ENCODE assay signal across 28 cellular contexts in the genomic region with DNA sequence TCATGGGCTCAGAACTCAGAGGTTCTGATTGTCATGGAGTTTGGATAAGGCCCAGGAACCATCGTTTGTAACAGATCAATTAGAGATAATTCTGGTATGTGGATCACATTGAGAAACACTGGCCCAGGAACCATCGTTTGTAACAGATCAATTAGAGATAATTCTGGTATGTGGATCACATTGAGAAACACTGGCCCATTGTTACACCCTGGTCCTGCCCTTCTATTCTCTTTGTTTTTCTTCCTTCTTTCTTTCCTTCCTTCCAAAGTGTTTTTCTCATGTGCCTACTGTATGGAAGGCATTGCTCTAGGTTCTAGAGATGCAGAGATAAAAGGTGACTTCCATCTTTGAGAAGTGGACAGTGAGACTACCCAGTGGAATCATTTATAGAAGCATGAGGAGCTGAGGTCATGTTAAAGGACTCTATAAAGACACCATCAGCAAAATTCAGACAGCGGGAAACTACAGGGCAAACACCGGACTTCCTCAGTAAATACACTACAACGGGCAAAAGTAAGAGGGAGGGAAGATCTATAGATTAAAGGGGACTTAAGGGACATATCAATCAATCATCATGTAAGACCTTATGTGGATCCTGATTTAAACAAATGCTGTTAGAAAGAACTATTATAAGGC.
"Had no signal": no experiment of that assay in that cellular context is flagged by ENCODE, and none has a peak within 500 bp of the region (broad histone marks: within the 10 kb centered on the region; RNA-seq: fewer than 3 reads in every experiment).

No MANE protein-coding gene starts in this region.

- H3K4me1 ChIP-seq: ascending aorta, colonic mucosa, esophagus squamous epithelium, gastroesophageal sphincter had no signal

- H3K27ac Mint-ChIP-seq: activated CD4-positive, alpha-beta memory T cell treated with anti-CD3 and anti-CD28 coated beads, Interleukin-2, amount 10 ng/mL, durations not matched to agents 7 days and 5 days; activated CD4-positive, alpha-beta T cell treated with anti-CD3 and anti-CD28 coated beads, Interleukin-2, amount 10 ng/mL, durations not matched to agents 7 days and 5 days; activated naive CD4-positive, alpha-beta T cell treated with anti-CD3 and anti-CD28 coated beads, Interleukin-2, amount 10 ng/mL, durations not matched to agents 7 days and 5 days; activated naive CD4-positive, alpha-beta T cell treated with anti-CD3 and anti-CD28 coated beads, Interleukin-2, amount 50 U/mL, for 72 hours; activated naive CD8-positive, alpha-beta T cell treated with anti-CD3 and anti-CD28 coated beads, Interleukin-2, amount 10 ng/mL, durations not matched to agents 7 days and 5 days; activated T-cell treated with anti-CD3 and anti-CD28 coated beads, Interleukin-2, amount 50 U/mL, for 24 hours; activated T-cell treated with anti-CD3 and anti-CD28 coated beads, Interleukin-2, amount 50 U/mL, for 72 hours; WTC11 had no signal

- H3K9me3 Mint-ChIP-seq: activated CD4-positive, alpha-beta memory T cell treated with anti-CD3 and anti-CD28 coated beads, Interleukin-2, amount 10 ng/mL, durations not matched to agents 7 days and 5 days; activated CD4-positive, alpha-beta T cell treated with anti-CD3 and anti-CD28 coated beads, Interleukin-2, amount 10 ng/mL, durations not matched to agents 7 days and 5 days; activated naive CD4-positive, alpha-beta T cell treated with anti-CD3 and anti-CD28 coated beads, Interleukin-2, amount 10 ng/mL, durations not matched to agents 7 days and 5 days; activated naive CD4-positive, alpha-beta T cell treated with anti-CD3 and anti-CD28 coated beads, Interleukin-2, amount 50 U/mL, for 72 hours; activated naive CD8-positive, alpha-beta T cell treated with anti-CD3 and anti-CD28 coated beads, Interleukin-2, amount 10 ng/mL, durations not matched to agents 7 days and 5 days; activated T-cell treated with anti-CD3 and anti-CD28 coated beads, Interleukin-2, amount 50 U/mL, for 24 hours; activated T-cell treated with anti-CD3 and anti-CD28 coated beads, Interleukin-2, amount 50 U/mL, for 72 hours; WTC11 had no signal

- H3K27me3 ChIP-seq: ascending aorta, brain microvascular endothelial cell, colonic mucosa, esophagus squamous epithelium, gastroesophageal sphincter had no signal

- FAIRE-seq: endometrium, endothelial cell of umbilical vein had no signal

- H3K4me1 Mint-ChIP-seq: WTC11 had no signal

- H3K4me3 ChIP-seq: ascending aorta, colonic mucosa, esophagus squamous epithelium, gastroesophageal sphincter had no signal

- H3K9me3 ChIP-seq: ascending aorta, colonic mucosa, esophagus squamous epithelium, gastroesophageal sphincter had no signal

- H3K4me3 Mint-ChIP-seq: activated CD4-positive, alpha-beta memory T cell treated with anti-CD3 and anti-CD28 coated beads, Interleukin-2, amount 10 ng/mL, durations not matched to agents 7 days and 5 days; activated CD4-positive, alpha-beta T cell treated with anti-CD3 and anti-CD28 coated beads, Interleukin-2, amount 10 ng/mL, durations not matched to agents 7 days and 5 days; activated naive CD4-positive, alpha-beta T cell treated with anti-CD3 and anti-CD28 coated beads, Interleukin-2, amount 10 ng/mL, durations not matched to agents 7 days and 5 days; activated naive CD8-positive, alpha-beta T cell treated with anti-CD3 and anti-CD28 coated beads, Interleukin-2, amount 10 ng/mL, durations not matched to agents 7 days and 5 days; activated T-cell treated with anti-CD3 and anti-CD28 coated beads, Interleukin-2, amount 50 U/mL, for 24 hours; activated T-cell treated with anti-CD3 and anti-CD28 coated beads, Interleukin-2, amount 50 U/mL, for 72 hours; WTC11 had no signal

- ATAC-seq: activated naive CD4-positive, alpha-beta T cell treated with anti-CD3 and anti-CD28 coated beads, Interleukin-2, amount 50 U/mL, for 72 hours; activated T-cell treated with anti-CD3 and anti-CD28 coated beads, Interleukin-2, amount 50 U/mL, for 72 hours; gastroesophageal sphincter; WTC11 had no signal

- DNase-seq: activated CD4-positive, alpha-beta memory T cell treated with anti-CD3 and anti-CD28 coated beads, Interleukin-2, amount 10 ng/mL, durations not matched to agents 7 days and 5 days; activated CD4-positive, alpha-beta T cell treated with anti-CD3 and anti-CD28 coated beads for 1 hour; activated CD4-positive, alpha-beta T cell treated with anti-CD3 and anti-CD28 coated beads for 4 hours; activated CD4-positive, alpha-beta T cell treated with anti-CD3 and anti-CD28 coated beads, Interleukin-2, amount 10 ng/mL, durations not matched to agents 7 days and 5 days; activated CD4-positive, alpha-beta T cell treated with anti-CD3 and anti-CD28 coated beads, Interleukin-2, amount 50 U/mL, for 4 hours; activated CD8-positive, alpha-beta memory T cell treated with anti-CD3 and anti-CD28 coated beads, Interleukin-2, amount 50 U/mL, for 48 hours; activated gamma-delta T cell; activated naive CD4-positive, alpha-beta T cell; activated naive CD4-positive, alpha-beta T cell treated with anti-CD3 and anti-CD28 coated beads, Interleukin-2, amount 10 ng/mL, durations not matched to agents 7 days and 5 days; activated naive CD8-positive, alpha-beta T cell treated with anti-CD3 and anti-CD28 coated beads, Interleukin-2, amount 10 ng/mL, durations not matched to agents 7 days and 5 days; activated T-cell treated with anti-CD3 and anti-CD28 coated beads for 4 hours; activated T-cell treated with anti-CD3 and anti-CD28 coated beads, Interleukin-2, amount 50 U/mL, for 24 hours; activated T-cell treated with anti-CD3 and anti-CD28 coated beads, Interleukin-2, amount 50 U/mL, for 72 hours; brain microvascular endothelial cell; central memory CD4-positive, alpha-beta T cell; cerebellar nuclear complex; colonic mucosa; effector CD8-positive, alpha-beta T cell; esophagus squamous epithelium; foreskin melanocyte; T-helper 2 cell had no signal

- H3K36me3 ChIP-seq: ascending aorta, brain microvascular endothelial cell, colonic mucosa, esophagus squamous epithelium, gastroesophageal sphincter had no signal

- H3K27ac ChIP-seq: ascending aorta, brain microvascular endothelial cell, colonic mucosa, epithelial cell of prostate, esophagus squamous epithelium, gastroesophageal sphincter had no signal

- H3K36me3 Mint-ChIP-seq: activated naive CD4-positive, alpha-beta T cell treated with anti-CD3 and anti-CD28 coated beads, Interleukin-2, amount 10 ng/mL, durations not matched to agents 7 days and 5 days; activated naive CD4-positive, alpha-beta T cell treated with anti-CD3 and anti-CD28 coated beads, Interleukin-2, amount 50 U/mL, for 72 hours; activated naive CD8-positive, alpha-beta T cell treated with anti-CD3 and anti-CD28 coated beads, Interleukin-2, amount 10 ng/mL, durations not matched to agents 7 days and 5 days; WTC11 had no signal
